Comparison of ENCODE assay signal across 8 cellular contexts in genomic region chr15:32029862-32030781, GRCh38. TPM values are rescaled to one million over a fixed set of nuclear protein-coding genes. Genes with fewer than 3 reads are reported as not detected.
DNase-seq lines count a peak whose midpoint lies in the region; ATAC-seq and TF ChIP-seq lines count a peak whose summit lies in the region.

TSS of gene CHRNA7 (plus strand) at chr15:32030515. CDS start at chr15:32030595, 80 bp downstream.

- intact Hi-C loops in A673 (cut with micrococcal nuclease; ENCODE audit: unreplicated experiment) (loop anchor here (5.0 kb wide), 1 partner anchor 53 kb away; no protein-coding TSS in a partner anchor), OCI-LY7 (cut with micrococcal nuclease; ENCODE audit: unreplicated experiment) (no loop called here)

- peak within 1 kb of the TSS; percentile 29; the same call in 1 of the 2 replicates for H3K4me2 ChIP-seq in OCI-LY7 (ENCODE audit: low read length)

- no peaks in the 10 kb centered on the region for H3K9me3 ChIP-seq in A673 (ENCODE audit: low read depth, low read length, poor library complexity, severe bottlenecking)
- H3K9me3 ChIP-seq in OCI-LY7 (ENCODE audit: low read length), result no peaks in the 10 kb centered on the region

- no TSS peak for BruUV-seq in A673 (replicated peaks; lab: Mats Ljungman, UMichigan)
- BruUV-seq in OCI-LY7 (replicated peaks; lab: Mats Ljungman, UMichigan), result no TSS peak

- H4K20me1 ChIP-seq in OCI-LY7 (ENCODE audit: insufficient read depth, low read length), result no peaks in the 10 kb centered on the region

- H3K27me3 ChIP-seq in A673 (replicated peaks; ENCODE audit: insufficient read depth, low read depth, low read length, poor library complexity) (peaks cover 12% of the 10 kb centered on the region), kidney epithelial cell (ENCODE audit: control insufficient read depth, insufficient read depth, low read length) (peaks cover 25% of the 10 kb centered on the region)

- no peak within 1 kb of the TSS for H2AFZ ChIP-seq in OCI-LY7 (ENCODE audit: low read length)

- CTCF ChIA-PET in A673 (lab: Charles Lee), result interaction anchor here (1.1 kb wide), 1 partner anchor 52 kb away, joined by 4 read pairs; no protein-coding TSS in a partner anchor
- CTCF ChIA-PET in OCI-LY7 (lab: Charles Lee; ENCODE audit: unreplicated experiment), result no interaction called here

- H3K27ac ChIP-seq in A673 (ENCODE audit: low read depth, low read length, poor library complexity, severe bottlenecking) (no peak within 1 kb of the TSS), OCI-LY7 (ENCODE audit: low read depth, low read length, poor library complexity, severe bottlenecking) (no peak within 1 kb of the TSS)

- ATAC-seq in HG03432 (IDR thresholded peaks at IDR 0.05; ENCODE audit: unreplicated experiment), result peak; percentile 84

- H3K36me3 ChIP-seq in A673 (ENCODE audit: insufficient read depth, low read length, poor library complexity, severe bottlenecking) (no peaks in the 10 kb centered on the region), OCI-LY7 (ENCODE audit: insufficient read depth, low read length) (no peaks in the 10 kb centered on the region), kidney epithelial cell (ENCODE audit: control insufficient read depth, insufficient read depth, low read length) (no peaks in the 10 kb centered on the region)

- peak within 1 kb of the TSS; percentile 53 for H3K4me3 ChIP-seq in A673 (ENCODE audit: low read depth, low read length, poor library complexity, severe bottlenecking)
- H3K4me3 ChIP-seq in OCI-LY7 (ENCODE audit: low read depth, low read length, poor library complexity, severe bottlenecking), result no peak within 1 kb of the TSS
- H3K4me3 ChIP-seq in cardiac fibroblast (replicated peaks in 1 of 2; ENCODE audit: low read depth in 2 of 2, low read length in 2 of 2), result peak within 1 kb of the TSS; percentile 25 to 26
- H3K4me3 ChIP-seq in kidney epithelial cell (ENCODE audit: low read depth, low read length), result peak within 1 kb of the TSS; percentile 47

- DNase-seq in A673 (ENCODE audit: low spot score), result peak; percentile 73
- peak; percentile 58 for DNase-seq in GM10266 (ENCODE audit: extremely low spot score)
- peak; percentile 19 for DNase-seq in OCI-LY7 (ENCODE audit: low spot score)
- peak; percentile 4 to 21 for DNase-seq in cardiac fibroblast (ENCODE audit: low read depth in 2 of 2)
- no peak for DNase-seq in kidney epithelial cell (ENCODE audit: low read depth)
- DNase-seq in stimulated activated CD4-positive, alpha-beta T cell treated with anti-CD3 and anti-CD28 coated beads, Interleukin-4, amount 100 ng/mL, for 24 hours, result peak; percentile 7
- DNase-seq in activated gamma-delta T cell (lab: John Stamatoyannopoulos, UW), result no peak

- H3K79me2 ChIP-seq in OCI-LY7 (ENCODE audit: insufficient read depth, low read depth, low read length), result no peaks in the 10 kb centered on the region

- H3K4me1 ChIP-seq in A673 (ENCODE audit: insufficient read depth, low read length, poor library complexity, severe bottlenecking) (peaks cover 5% of the 10 kb centered on the region), OCI-LY7 (ENCODE audit: insufficient read depth, low read length, poor library complexity, severe bottlenecking) (no peaks in the 10 kb centered on the region)

- POLR2A ChIA-PET in A673 (lab: Charles Lee; ENCODE audit: low non-redundant PET) (no interaction called here), OCI-LY7 (lab: Charles Lee) (no interaction called here)

- TF ChIP-seq CTCF in A673 (conservative IDR thresholded peaks at IDR 0.05; ENCODE audit: low read depth, low read length) (0 out of 2 replicates have a peak, but pooled peaks have one; percentile 24), GM10266 (IDR thresholded peaks at IDR 0.05; ENCODE audit: control insufficient read depth, insufficient read depth, low read depth, missing control alignments) (no peak), OCI-LY7 (conservative IDR thresholded peaks at IDR 0.05; ENCODE audit: low read length) (no peak), cardiac fibroblast (IDR thresholded peaks at IDR 0.05; ENCODE audit: low read depth, low read length) (no peak), kidney epithelial cell (IDR thresholded peaks at IDR 0.05; ENCODE audit: insufficient read depth, low read length, poor library complexity, severe bottlenecking) (peak; percentile 29)

- H3K9me2 ChIP-seq in OCI-LY7 (ENCODE audit: insufficient read depth, low read length), result no peaks in the 10 kb centered on the region

RNA-seq across cellular contexts. Expression of gene CHRNA7, which starts in this region (rescaled TPM):
- total RNA-seq in A673 (2021) (3.3 and 3.7 TPM in 2 replicates), OCI-LY7 (2022) (not detected in 2 replicates), kidney epithelial cell (2.7 and 4.8 TPM in 2 replicates)
- not detected in 2 replicates for total RNA-seq in OCI-LY7 (2014; rRNA removed; shearing (Covaris generic))

Comparison
In these comparisons a context has a peak if more than half of its experiments do, and no peak if none do; other contexts are left out.
1. Peak in DNase-seq and H3K4me2 ChIP-seq in OCI-LY7; RNA of the gene not detected or under 1 TPM.
2. DNase-seq: peak in A673 (single experiment), GM10266 (single experiment), cardiac fibroblast (2 of 2) and stimulated activated CD4-positive, alpha-beta T cell treated with anti-CD3 and anti-CD28 coated beads, Interleukin-4, amount 100 ng/mL, for 24 hours (single experiment); none in kidney epithelial cell (single experiment) and activated gamma-delta T cell (single experiment).
3. CTCF ChIP-seq: peak in A673 (single experiment) and kidney epithelial cell (single experiment); none in GM10266 (single experiment), OCI-LY7 (single experiment) and cardiac fibroblast (single experiment).